24 cellular contexts compared by ENCODE assay signal in the genomic region with DNA sequence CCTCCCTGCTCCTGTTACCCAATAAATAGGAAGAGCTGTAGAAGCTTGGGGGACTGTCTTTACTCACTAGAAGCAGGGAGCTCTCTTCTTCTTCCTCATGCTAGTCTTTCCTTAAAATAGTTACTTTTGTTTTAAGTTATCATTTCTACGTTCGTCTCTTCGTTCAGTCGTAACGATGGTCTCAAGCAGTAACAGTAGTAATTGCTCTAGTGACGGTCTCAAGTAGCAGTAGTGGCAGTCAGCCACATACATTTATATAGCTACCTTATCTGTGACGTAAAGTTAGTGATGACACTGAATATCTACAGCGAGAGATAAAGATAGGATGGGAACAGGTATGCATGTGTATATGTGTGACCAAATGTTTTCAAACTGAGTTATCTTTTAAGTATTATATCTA. TPM values are rescaled to one million over a fixed set of nuclear protein-coding genes. Genes with fewer than 3 reads are reported as not detected.
DNase-seq lines count a peak whose midpoint lies in the region; ATAC-seq, FAIRE-seq and TF ChIP-seq lines count a peak whose summit lies in the region.
"Had no signal": no experiment of that assay in that cellular context is flagged by ENCODE, and none has a peak within 500 bp of the region (broad histone marks: within the 10 kb centered on the region; RNA-seq: fewer than 3 reads in every experiment).

No MANE protein-coding gene starts in this region.

- no peak overlapping the region for H3K4me3 ChIP-seq in GM23338
- H3K4me3 ChIP-seq in K562: no peak overlapping the region
- H3K4me3 ChIP-seq in MM.1S (ENCODE audit: low read length): no peak overlapping the region
- H3K4me3 ChIP-seq: BLaER1 treated with 17β-estradiol and CSF1 and Interleukin-3, amounts not matched to agents 10 nM and 100 nM; GM12878 had no signal

- H3K9ac ChIP-seq in K562 (ENCODE audit: insufficient read depth in 1 of 2, low read depth in 2 of 2, low read length in 2 of 2): no peak overlapping the region
- no peak overlapping the region for H3K9ac ChIP-seq in MM.1S (ENCODE audit: low read length)
- H3K9ac ChIP-seq: BLaER1 treated with 17β-estradiol and CSF1 and Interleukin-3, amounts not matched to agents 10 nM and 100 nM had no signal

- BruUV-seq in K562 (replicated peaks; lab: Mats Ljungman, UMichigan): no TSS peak

- no peaks in the 10 kb centered on the region for H3K36me3 ChIP-seq in GM23338 (ENCODE audit: insufficient read depth)
- no peaks in the 10 kb centered on the region for H3K36me3 ChIP-seq in K562 (ENCODE audit: control insufficient read depth, insufficient read depth, low read length)
- no peaks in the 10 kb centered on the region for H3K36me3 ChIP-seq in MM.1S (replicated peaks; ENCODE audit: insufficient read depth, low read length)
- H3K36me3 ChIP-seq: BLaER1 treated with 17β-estradiol and CSF1 and Interleukin-3, amounts not matched to agents 10 nM and 100 nM had no signal

- no peaks in the 10 kb centered on the region for H3K9me3 ChIP-seq in K562 (replicated peaks; ENCODE audit: control insufficient read depth, insufficient read depth, low read depth, low read length)
- H3K9me3 ChIP-seq in MM.1S (replicated peaks; ENCODE audit: insufficient read depth, low read length): no peaks in the 10 kb centered on the region
- H3K9me3 ChIP-seq: Caco-2 had no signal

- no peak for DNase-seq in GM12891 (ENCODE audit: insufficient read length, low spot score)
- DNase-seq in GM23338 (ENCODE audit: low spot score): no peak
- no peak for DNase-seq in K562 (ENCODE audit: extremely low read depth in 1 of 4, low spot score in 3 of 4)
- no peak for DNase-seq in stimulated activated naive B cell treated with anti-CD40 and anti-IgM and Interleukin-4, amounts not matched to agents 10 μg/mL and 1 μg/mL and 100 μg/mL, for 72 hours
- DNase-seq in activated naive CD4-positive, alpha-beta T cell (lab: John Stamatoyannopoulos, UW): no peak
- DNase-seq in AG08396 (ENCODE audit: low spot score): no peak
- no peak for DNase-seq in MM.1S
- DNase-seq: 8988T; ACHN; AML-193; Caco-2; Calu3; CD4-positive, alpha-beta T cell; CD8-positive, alpha-beta T cell; DMS79 treated with DMSO at 0.1 percent for 48 hours; GF-D8 had no signal

- H3K4me1 ChIP-seq in GM23338 (ENCODE audit: insufficient read depth) (peaks cover 4% of the 10 kb centered on the region; the same call in 1 of the 2 replicates), K562 (replicated peaks in 1 of 2; ENCODE audit: control insufficient read depth in 2 of 2, insufficient read depth in 2 of 2, low read length in 2 of 2) (peaks cover 0 to 3% of the 10 kb centered on the region in 2 experiments; a peak in 1 of 5 replicates), MM.1S (ENCODE audit: low read length) (no peaks in the 10 kb centered on the region)
- H3K4me1 ChIP-seq: BLaER1 treated with 17β-estradiol and CSF1 and Interleukin-3, amounts not matched to agents 10 nM and 100 nM; Caco-2 had no signal

- FAIRE-seq in GM12891 (lab: Jason Lieb, UNC) (peak; percentile 62), K562 (lab: Jason Lieb, UNC) (no peak)
- FAIRE-seq: A204.1, D721Med, G401.6, GM12878, GM19239 had no signal

- intact Hi-C loops in K562 (cut with micrococcal nuclease): no loop called here

- H3K27me3 ChIP-seq in GM23338 (ENCODE audit: insufficient read depth) (no peaks in the 10 kb centered on the region), K562 (ENCODE audit: control insufficient read depth in 2 of 2, insufficient read depth in 2 of 2, low read length in 2 of 2) (no peaks in the 10 kb centered on the region), MM.1S (replicated peaks; ENCODE audit: insufficient read depth, low read length) (no peaks in the 10 kb centered on the region)
- H3K27me3 ChIP-seq: BLaER1 treated with 17β-estradiol and CSF1 and Interleukin-3, amounts not matched to agents 10 nM and 100 nM had no signal

- ATAC-seq in GM23338 (no peak), K562 (no peak)
- ATAC-seq in stimulated activated naive B cell treated with anti-CD40 and anti-IgM and Interleukin-4, amounts not matched to agents 10 μg/mL and 1 μg/mL and 100 μg/mL, for 72 hours (replicated peaks): no peak
- ATAC-seq: CD8-positive, alpha-beta T cell; GM12878 had no signal

- H3K79me2 ChIP-seq in GM23338 (replicated peaks; ENCODE audit: insufficient read depth): no peaks in the 10 kb centered on the region
- H3K79me2 ChIP-seq in K562 (ENCODE audit: control insufficient read depth, insufficient read depth, low read length): no peaks in the 10 kb centered on the region
- H3K79me2 ChIP-seq in MM.1S (ENCODE audit: low read length): no peaks in the 10 kb centered on the region

- H3K4me2 ChIP-seq in GM23338 (no peak overlapping the region), K562 (ENCODE audit: insufficient read depth, low read length) (no peak overlapping the region), MM.1S (ENCODE audit: low read depth, low read length) (no peak overlapping the region)
- H3K4me2 ChIP-seq: BLaER1 treated with 17β-estradiol and CSF1 and Interleukin-3, amounts not matched to agents 10 nM and 100 nM had no signal

- no peak overlapping the region for H3K27ac Mint-ChIP-seq in GM23338
- H3K27ac Mint-ChIP-seq in stimulated activated naive B cell treated with anti-CD40 and anti-IgM and Interleukin-4, amounts not matched to agents 10 μg/mL and 1 μg/mL and 100 μg/mL, for 72 hours: peak overlapping the region; percentile 31
- H3K27ac Mint-ChIP-seq: B cell; CD4-positive, alpha-beta T cell; CD8-positive, alpha-beta T cell had no signal

- no peaks in the 10 kb centered on the region for H3K27me3 Mint-ChIP-seq in GM23338 (ENCODE audit: insufficient read depth, low read depth, poor library complexity)
- no peaks in the 10 kb centered on the region for H3K27me3 Mint-ChIP-seq in stimulated activated naive B cell treated with anti-CD40 and anti-IgM and Interleukin-4, amounts not matched to agents 10 μg/mL and 1 μg/mL and 100 μg/mL, for 72 hours
- H3K27me3 Mint-ChIP-seq: CD4-positive, alpha-beta T cell had no signal

- H3K9me2 ChIP-seq in GM23338 (ENCODE audit: insufficient read depth) (no peaks in the 10 kb centered on the region), MM.1S (replicated peaks; ENCODE audit: insufficient read depth, low read length) (no peaks in the 10 kb centered on the region)

- H2AFZ ChIP-seq in GM23338 (peak overlapping the region; percentile 63; the same call in 1 of the 2 replicates), K562 (ENCODE audit: low read depth, low read length) (no peak overlapping the region), MM.1S (ENCODE audit: low read length) (no peak overlapping the region)

- in situ Hi-C loops in K562 (cut with MboI): no loop called here

- H3F3A ChIP-seq in GM23338 (replicated peaks; ENCODE audit: low read depth) (no peaks in the 10 kb centered on the region), MM.1S (ENCODE audit: insufficient read depth, low read length) (no peaks in the 10 kb centered on the region)

- no peaks in the 10 kb centered on the region for H3K36me3 Mint-ChIP-seq in GM23338 (ENCODE audit: low read depth)
- H3K36me3 Mint-ChIP-seq in stimulated activated naive B cell treated with anti-CD40 and anti-IgM and Interleukin-4, amounts not matched to agents 10 μg/mL and 1 μg/mL and 100 μg/mL, for 72 hours: no peaks in the 10 kb centered on the region
- H3K36me3 Mint-ChIP-seq: CD8-positive, alpha-beta T cell had no signal

- no peaks in the 10 kb centered on the region for H3K9me3 Mint-ChIP-seq in GM23338
- no peaks in the 10 kb centered on the region for H3K9me3 Mint-ChIP-seq in stimulated activated naive B cell treated with anti-CD40 and anti-IgM and Interleukin-4, amounts not matched to agents 10 μg/mL and 1 μg/mL and 100 μg/mL, for 72 hours
- H3K9me3 Mint-ChIP-seq: CD4-positive, alpha-beta T cell; CD8-positive, alpha-beta T cell had no signal

- POLR2A ChIA-PET in K562 (lab: Yijun Ruan, JAX): interaction anchor here (0.5 to 4.1 kb wide), 3 partner anchors 9 to 225 kb away, joined by 3 to 19 read pairs (median 3); no protein-coding TSS in a partner anchor

- no peak for TF ChIP-seq EP300 in K562 (IDR thresholded peaks at IDR 0.05; ENCODE audit: low read length)

- no peak for TF ChIP-seq RAD21 in K562 (CRISPR knock-in tag; conservative IDR thresholded peaks at IDR 0.05 in 1 of 2, IDR thresholded peaks at IDR 0.05 in 1 of 2)

- TF ChIP-seq POLR2A in GM12891 (IDR thresholded peaks at IDR 0.05; ENCODE audit: low read depth, low read length) (no peak), K562 (conservative IDR thresholded peaks at IDR 0.05) (no peak)

- peaks cover 9% of the 10 kb centered on the region; the same call in 1 of the 3 replicates for H3K4me1 Mint-ChIP-seq in GM23338
- H3K4me1 Mint-ChIP-seq in stimulated activated naive B cell treated with anti-CD40 and anti-IgM and Interleukin-4, amounts not matched to agents 10 μg/mL and 1 μg/mL and 100 μg/mL, for 72 hours: no peaks in the 10 kb centered on the region
- H3K4me1 Mint-ChIP-seq: B cell had no signal

- no peak overlapping the region for H3K27ac ChIP-seq in GM23338 (ENCODE audit: low read depth)
- H3K27ac ChIP-seq in K562 (ENCODE audit: extremely low read depth, low read depth, low read length): no peak overlapping the region
- H3K27ac ChIP-seq in MM.1S (ENCODE audit: low read length): no peak overlapping the region
- H3K27ac ChIP-seq: BLaER1 treated with 17β-estradiol and CSF1 and Interleukin-3, amounts not matched to agents 10 nM and 100 nM; C4-2B had no signal

- TF ChIP-seq CTCF in GM23338 (conservative IDR thresholded peaks at IDR 0.05; ENCODE audit: low read depth in 2 of 2) (no peak), K562 (IDR thresholded peaks at IDR 0.05 in 2 of 3, conservative IDR thresholded peaks at IDR 0.05 in 1 of 3; ENCODE audit: insufficient read depth in 2 of 3, low read depth in 1 of 3, low read length in 3 of 3) (no peak), MM.1S (IDR thresholded peaks at IDR 0.05; ENCODE audit: low read length) (no peak)

- H3K4me3 Mint-ChIP-seq in GM23338: no peak overlapping the region
- H3K4me3 Mint-ChIP-seq in stimulated activated naive B cell treated with anti-CD40 and anti-IgM and Interleukin-4, amounts not matched to agents 10 μg/mL and 1 μg/mL and 100 μg/mL, for 72 hours: no peak overlapping the region
- H3K4me3 Mint-ChIP-seq: B cell; CD4-positive, alpha-beta T cell; CD8-positive, alpha-beta T cell had no signal

- 19% methylated on average over 8 of the region's 8 CpGs for WGBS in K562 (ENCODE audit: insufficient coverage, low coverage, missing lambda C conversion rate)

- CTCF ChIA-PET in K562 (lab: Yijun Ruan, JAX; ENCODE audit: low intra/inter-chr PET ratio): no interaction called here

- no peaks in the 10 kb centered on the region for H4K20me1 ChIP-seq in GM23338 (replicated peaks; ENCODE audit: insufficient read depth)
- H4K20me1 ChIP-seq in K562 (replicated peaks; ENCODE audit: control insufficient read depth, insufficient read depth, low read length): no peaks in the 10 kb centered on the region
- no peaks in the 10 kb centered on the region for H4K20me1 ChIP-seq in MM.1S (ENCODE audit: insufficient read depth, low read length)
- H4K20me1 ChIP-seq: BLaER1 treated with 17β-estradiol and CSF1 and Interleukin-3, amounts not matched to agents 10 nM and 100 nM had no signal

- H3K9me1 ChIP-seq in K562 (ENCODE audit: control insufficient read depth, insufficient read depth, low read length): no peaks in the 10 kb centered on the region

RNA-seq across cellular contexts. Expression of a gene that starts 15.4 kb away (rescaled TPM):
- 8.9 TPM for polyA plus RNA-seq in GM12891 (2012; ENCODE audit: low read depth, missing spikeins)
- total RNA-seq in GM23338 (2014; rRNA removed; shearing (Covaris generic)): 3.6 and 4.4 TPM in 2 replicates
- polyA plus RNA-seq in GM23338 (2016; fragmentation: Nextera tagmentation; extraction: Ambion mirVana) (2.4 and 2.6 TPM in 2 replicates), K562 (2011; rRNA removed) (0.55 and 0.59 TPM in 2 replicates), K562 (2014; fragmentation: Illumina TruSeq; extraction: Trizol) (6.1 and 6.3 TPM in 2 replicates), K562 (2014; fragmentation: Nextera tagmentation; extraction: Ambion mirVana) (1 to 10 TPM; 2.3 TPM), K562 (2014; rRNA removed) (5.0 and 6.4 TPM in 2 replicates)
- 2.2 and 8.7 TPM in 2 replicates for total RNA-seq in K562 (2011; cell fraction: chromatin; rRNA removed; ENCODE audit: low replicate concordance)
- 1.2 and 2.6 TPM in 2 replicates for total RNA-seq in K562 (2011; cell fraction: nucleolus; rRNA removed)
- 4.0 and 4.7 TPM in 2 replicates for total RNA-seq in K562 (2011; cell fraction: nucleoplasm; rRNA removed)
- total RNA-seq in K562 (2014; rRNA removed) (3.0 and 3.3 TPM in 2 replicates), K562 (2014; rRNA removed; fragmentation: Illumina TruSeq; extraction: Trizol) (6.4 and 6.9 TPM in 2 replicates), K562 (2015; rRNA removed; fragmentation: Illumina TruSeq; extraction: Trizol) (4.2 and 4.4 TPM in 2 replicates), K562 (2021) (5.3 and 6.2 TPM in 2 replicates)
- 0.12 and 0.21 TPM in 2 replicates for polyA plus RNA-seq in K562 (2011; cell fraction: cytosol; rRNA removed)
- 0.37 and 0.62 TPM in 2 replicates for polyA plus RNA-seq in K562 (2011; cell fraction: nucleus; rRNA removed)
- 2.9 and 6.9 TPM in 2 replicates for polyA plus RNA-seq in K562 (2012)
- 0.67 and 1.2 TPM in 2 replicates for polyA minus RNA-seq in K562 (2011; rRNA and poly(A)+ RNA removed)
- polyA minus RNA-seq in K562 (2011; cell fraction: cytosol; rRNA and poly(A)+ RNA removed): 0.36 and 1.0 TPM in 2 replicates
- 0.54 and 0.89 TPM in 2 replicates for polyA minus RNA-seq in K562 (2011; cell fraction: nucleus; rRNA and poly(A)+ RNA removed)
